ENCODE assay signal across 1 cellular context in genomic region chr5:64147849-64148441, GRCh38.
TF ChIP-seq lines count a peak whose summit lies in the region.

No MANE protein-coding gene starts in this region.

TF ChIP-seq in HepG2, 621 proteins besides CTCF, POLR2A, EP300 and RAD21 (continued from another document):
- TF ChIP-seq, protein P1, sequence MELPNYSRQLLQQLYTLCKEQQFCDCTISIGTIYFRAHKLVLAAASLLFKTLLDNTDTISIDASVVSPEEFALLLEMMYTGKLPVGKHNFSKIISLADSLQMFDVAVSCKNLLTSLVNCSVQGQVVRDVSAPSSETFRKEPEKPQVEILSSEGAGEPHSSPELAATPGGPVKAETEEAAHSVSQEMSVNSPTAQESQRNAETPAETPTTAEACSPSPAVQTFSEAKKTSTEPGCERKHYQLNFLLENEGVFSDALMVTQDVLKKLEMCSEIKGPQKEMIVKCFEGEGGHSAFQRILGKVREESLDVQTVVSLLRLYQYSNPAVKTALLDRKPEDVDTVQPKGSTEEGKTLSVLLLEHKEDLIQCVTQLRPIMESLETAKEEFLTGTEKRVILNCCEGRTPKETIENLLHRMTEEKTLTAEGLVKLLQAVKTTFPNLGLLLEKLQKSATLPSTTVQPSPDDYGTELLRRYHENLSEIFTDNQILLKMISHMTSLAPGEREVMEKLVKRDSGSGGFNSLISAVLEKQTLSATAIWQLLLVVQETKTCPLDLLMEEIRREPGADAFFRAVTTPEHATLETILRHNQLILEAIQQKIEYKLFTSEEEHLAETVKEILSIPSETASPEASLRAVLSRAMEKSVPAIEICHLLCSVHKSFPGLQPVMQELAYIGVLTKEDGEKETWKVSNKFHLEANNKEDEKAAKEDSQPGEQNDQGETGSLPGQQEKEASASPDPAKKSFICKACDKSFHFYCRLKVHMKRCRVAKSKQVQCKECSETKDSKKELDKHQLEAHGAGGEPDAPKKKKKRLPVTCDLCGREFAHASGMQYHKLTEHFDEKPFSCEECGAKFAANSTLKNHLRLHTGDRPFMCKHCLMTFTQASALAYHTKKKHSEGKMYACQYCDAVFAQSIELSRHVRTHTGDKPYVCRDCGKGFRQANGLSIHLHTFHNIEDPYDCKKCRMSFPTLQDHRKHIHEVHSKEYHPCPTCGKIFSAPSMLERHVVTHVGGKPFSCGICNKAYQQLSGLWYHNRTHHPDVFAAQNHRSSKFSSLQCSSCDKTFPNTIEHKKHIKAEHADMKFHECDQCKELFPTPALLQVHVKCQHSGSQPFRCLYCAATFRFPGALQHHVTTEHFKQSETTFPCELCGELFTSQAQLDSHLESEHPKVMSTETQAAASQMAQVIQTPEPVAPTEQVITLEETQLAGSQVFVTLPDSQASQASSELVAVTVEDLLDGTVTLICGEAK (IDR thresholded peaks at IDR 0.05), result no peak
- TF ChIP-seq, protein P1 (CRISPR knock-in tag; IDR thresholded peaks at IDR 0.05), result no peak
- TF ChIP-seq IRX3 (CRISPR knock-in tag; IDR thresholded peaks at IDR 0.05; ENCODE audit: borderline replicate concordance, low read depth), result no peak
- TF ChIP-seq FOXC1 (CRISPR knock-in tag; IDR thresholded peaks at IDR 0.05; ENCODE audit: borderline replicate concordance), result no peak
- TF ChIP-seq STAG1 (CRISPR knock-in tag; IDR thresholded peaks at IDR 0.05), result peak; percentile 77
- TF ChIP-seq, protein P2, sequence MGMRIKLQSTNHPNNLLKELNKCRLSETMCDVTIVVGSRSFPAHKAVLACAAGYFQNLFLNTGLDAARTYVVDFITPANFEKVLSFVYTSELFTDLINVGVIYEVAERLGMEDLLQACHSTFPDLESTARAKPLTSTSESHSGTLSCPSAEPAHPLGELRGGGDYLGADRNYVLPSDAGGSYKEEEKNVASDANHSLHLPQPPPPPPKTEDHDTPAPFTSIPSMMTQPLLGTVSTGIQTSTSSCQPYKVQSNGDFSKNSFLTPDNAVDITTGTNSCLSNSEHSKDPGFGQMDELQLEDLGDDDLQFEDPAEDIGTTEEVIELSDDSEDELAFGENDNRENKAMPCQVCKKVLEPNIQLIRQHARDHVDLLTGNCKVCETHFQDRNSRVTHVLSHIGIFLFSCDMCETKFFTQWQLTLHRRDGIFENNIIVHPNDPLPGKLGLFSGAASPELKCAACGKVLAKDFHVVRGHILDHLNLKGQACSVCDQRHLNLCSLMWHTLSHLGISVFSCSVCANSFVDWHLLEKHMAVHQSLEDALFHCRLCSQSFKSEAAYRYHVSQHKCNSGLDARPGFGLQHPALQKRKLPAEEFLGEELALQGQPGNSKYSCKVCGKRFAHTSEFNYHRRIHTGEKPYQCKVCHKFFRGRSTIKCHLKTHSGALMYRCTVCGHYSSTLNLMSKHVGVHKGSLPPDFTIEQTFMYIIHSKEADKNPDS (CRISPR knock-in tag; IDR thresholded peaks at IDR 0.05), result no peak
- no peak for TF ChIP-seq CREB3 (CRISPR knock-in tag; IDR thresholded peaks at IDR 0.05)
- TF ChIP-seq MAFF (IDR thresholded peaks at IDR 0.05; ENCODE audit: low read depth, low read length), result peak; percentile 98
- TF ChIP-seq, protein P3, sequence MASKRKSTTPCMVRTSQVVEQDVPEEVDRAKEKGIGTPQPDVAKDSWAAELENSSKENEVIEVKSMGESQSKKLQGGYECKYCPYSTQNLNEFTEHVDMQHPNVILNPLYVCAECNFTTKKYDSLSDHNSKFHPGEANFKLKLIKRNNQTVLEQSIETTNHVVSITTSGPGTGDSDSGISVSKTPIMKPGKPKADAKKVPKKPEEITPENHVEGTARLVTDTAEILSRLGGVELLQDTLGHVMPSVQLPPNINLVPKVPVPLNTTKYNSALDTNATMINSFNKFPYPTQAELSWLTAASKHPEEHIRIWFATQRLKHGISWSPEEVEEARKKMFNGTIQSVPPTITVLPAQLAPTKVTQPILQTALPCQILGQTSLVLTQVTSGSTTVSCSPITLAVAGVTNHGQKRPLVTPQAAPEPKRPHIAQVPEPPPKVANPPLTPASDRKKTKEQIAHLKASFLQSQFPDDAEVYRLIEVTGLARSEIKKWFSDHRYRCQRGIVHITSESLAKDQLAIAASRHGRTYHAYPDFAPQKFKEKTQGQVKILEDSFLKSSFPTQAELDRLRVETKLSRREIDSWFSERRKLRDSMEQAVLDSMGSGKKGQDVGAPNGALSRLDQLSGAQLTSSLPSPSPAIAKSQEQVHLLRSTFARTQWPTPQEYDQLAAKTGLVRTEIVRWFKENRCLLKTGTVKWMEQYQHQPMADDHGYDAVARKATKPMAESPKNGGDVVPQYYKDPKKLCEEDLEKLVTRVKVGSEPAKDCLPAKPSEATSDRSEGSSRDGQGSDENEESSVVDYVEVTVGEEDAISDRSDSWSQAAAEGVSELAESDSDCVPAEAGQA (IDR thresholded peaks at IDR 0.05; ENCODE audit: low read depth), result no peak
- TF ChIP-seq, protein P3 (CRISPR knock-in tag; IDR thresholded peaks at IDR 0.05; ENCODE audit: borderline replicate concordance), result no peak
- no peak for TF ChIP-seq ZNF12 (CRISPR knock-in tag; IDR thresholded peaks at IDR 0.05)
- TF ChIP-seq JUND (CRISPR knock-in tag; IDR thresholded peaks at IDR 0.05), result no peak
